In genomic region chr3:57826952-57827723, GRCh38 we compare ENCODE assay signal across 19 cellular contexts.
DNase-seq lines count a peak whose midpoint lies in the region; ATAC-seq, FAIRE-seq and TF ChIP-seq lines count a peak whose summit lies in the region.
"Had no signal": no experiment of that assay in that cellular context is flagged by ENCODE, and none has a peak within 500 bp of the region (broad histone marks: within the 10 kb centered on the region; RNA-seq: fewer than 3 reads in every experiment).

No MANE protein-coding gene starts in this region.

- H3K36me3 ChIP-seq in astrocyte (ENCODE audit: insufficient read depth, low read length) (no peaks in the 10 kb centered on the region), lower lobe of right lung (peaks cover 6% of the 10 kb centered on the region)
- H3K36me3 ChIP-seq: brain microvascular endothelial cell, MG63 had no signal

- ATAC-seq in lower lobe of right lung = peak; percentile 47 to 81
- ATAC-seq in GM21367 (IDR thresholded peaks at IDR 0.05; ENCODE audit: unreplicated experiment) = no peak
- no peak for ATAC-seq in HG02571 (IDR thresholded peaks at IDR 0.05; ENCODE audit: unreplicated experiment)

- H3K9me3 Mint-ChIP-seq in astrocyte (ENCODE audit: unreplicated experiment) (no peaks in the 10 kb centered on the region), type B pancreatic cell (no peaks in the 10 kb centered on the region)
- H3K9me3 Mint-ChIP-seq: activated naive CD8-positive, alpha-beta T cell treated with anti-CD3 and anti-CD28 coated beads for 36 hours; dendritic cell treated with granulocyte-macrophage colony-stimulating factor and Interleukin-4, amounts not matched to agents 40 ng/mL and 50 ng/mL, for 4 days had no signal

- H3K4me3 ChIP-seq in astrocyte (ENCODE audit: insufficient read depth, low read depth, low read length) = no peak overlapping the region
- no peak overlapping the region for H3K4me3 ChIP-seq in lower lobe of right lung
- H3K4me3 ChIP-seq: MG63, psoas muscle, SK-N-MC had no signal

- H3K4me1 Mint-ChIP-seq in astrocyte (ENCODE audit: low read depth, unreplicated experiment) (peaks cover 30% of the 10 kb centered on the region), type B pancreatic cell (ENCODE audit: unreplicated experiment) (peaks cover 41% of the 10 kb centered on the region)

- FAIRE-seq in astrocyte (lab: Jason Lieb, UNC) = peak; percentile 13

- H3K27me3 Mint-ChIP-seq in astrocyte (ENCODE audit: low read depth, unreplicated experiment) (no peaks in the 10 kb centered on the region), type B pancreatic cell (no peaks in the 10 kb centered on the region)
- H3K27me3 Mint-ChIP-seq: activated naive CD8-positive, alpha-beta T cell treated with anti-CD3 and anti-CD28 coated beads for 36 hours; dendritic cell treated with granulocyte-macrophage colony-stimulating factor and Interleukin-4, amounts not matched to agents 40 ng/mL and 50 ng/mL, for 4 days had no signal

- no peaks in the 10 kb centered on the region for H3K4me1 ChIP-seq in astrocyte (ENCODE audit: insufficient read depth, low read length)
- H3K4me1 ChIP-seq in lower lobe of right lung = peaks cover 14% of the 10 kb centered on the region

- H3K27ac ChIP-seq in astrocyte (ENCODE audit: low read depth, low read length) (no peak overlapping the region), lower lobe of right lung (no peak overlapping the region)
- H3K27ac ChIP-seq: brain microvascular endothelial cell, psoas muscle, SK-N-MC had no signal

- H3K4me2 ChIP-seq in astrocyte (ENCODE audit: low read length) = no peak overlapping the region

- H3K4me3 Mint-ChIP-seq in astrocyte (ENCODE audit: unreplicated experiment) (no peak overlapping the region), type B pancreatic cell (no peak overlapping the region)
- H3K4me3 Mint-ChIP-seq: activated naive CD8-positive, alpha-beta T cell treated with anti-CD3 and anti-CD28 coated beads for 36 hours; dendritic cell treated with granulocyte-macrophage colony-stimulating factor and Interleukin-4, amounts not matched to agents 40 ng/mL and 50 ng/mL, for 4 days had no signal

- H2AFZ ChIP-seq in astrocyte (ENCODE audit: low read depth, low read length) = no peak overlapping the region

- DNase-seq in HT-29 (ENCODE audit: low spot score) = peak; percentile 38
- DNase-seq in astrocyte (ENCODE audit: low read depth) = no peak
- DNase-seq in lower lobe of right lung = no peak
- DNase-seq in type B pancreatic cell (ENCODE audit: extremely low spot score, unreplicated experiment) = no peak
- no peak for DNase-seq in middle frontal gyrus (ENCODE audit: extremely low spot score, low spot score)
- DNase-seq: activated naive CD8-positive, alpha-beta T cell treated with anti-CD3 and anti-CD28 coated beads for 36 hours; brain microvascular endothelial cell; EL; GOT3; MG63; NCI-H1694; NCI-H345; psoas muscle; substantia nigra; T-helper 9 cell had no signal

- H3K36me3 Mint-ChIP-seq in astrocyte (ENCODE audit: low read depth, unreplicated experiment) (no peaks in the 10 kb centered on the region), type B pancreatic cell (peaks cover 10% of the 10 kb centered on the region)

- no peaks in the 10 kb centered on the region for H3K9me3 ChIP-seq in astrocyte (ENCODE audit: insufficient read depth, low read depth, low read length)
- no peaks in the 10 kb centered on the region for H3K9me3 ChIP-seq in lower lobe of right lung
- H3K9me3 ChIP-seq: MG63, psoas muscle had no signal

- H3K27ac Mint-ChIP-seq in astrocyte (ENCODE audit: unreplicated experiment) = peak overlapping the region; percentile 31
- H3K27ac Mint-ChIP-seq in type B pancreatic cell = peak overlapping the region; percentile 5
- H3K27ac Mint-ChIP-seq: activated naive CD8-positive, alpha-beta T cell treated with anti-CD3 and anti-CD28 coated beads for 36 hours; dendritic cell treated with granulocyte-macrophage colony-stimulating factor and Interleukin-4, amounts not matched to agents 40 ng/mL and 50 ng/mL, for 4 days had no signal

- H4K20me1 ChIP-seq in astrocyte (ENCODE audit: insufficient read depth, low read length) = peaks cover 52% of the 10 kb centered on the region

- H3K9ac ChIP-seq in astrocyte (ENCODE audit: low read length) = no peak overlapping the region

- H3K79me2 ChIP-seq in astrocyte (ENCODE audit: insufficient read depth, low read length) = peaks cover 54% of the 10 kb centered on the region

- no peaks in the 10 kb centered on the region for H3K27me3 ChIP-seq in astrocyte (ENCODE audit: insufficient read depth, low read length)
- no peaks in the 10 kb centered on the region for H3K27me3 ChIP-seq in lower lobe of right lung (ENCODE audit: low read depth)
- H3K27me3 ChIP-seq: brain microvascular endothelial cell, MG63 had no signal

- intact Hi-C loops in lower lobe of right lung (cut with DNase I) = no loop called here

- TF ChIP-seq CTCF in astrocyte (IDR thresholded peaks at IDR 0.05; ENCODE audit: insufficient read depth, low read depth, low read length) (no peak), lower lobe of right lung (IDR thresholded peaks at IDR 0.05) (no peak), type B pancreatic cell (conservative IDR thresholded peaks at IDR 0.05) (no peak)

Comparison
In these comparisons a context has a peak if more than half of its experiments do, and no peak if none do; other contexts are left out.
1. ATAC-seq: peak in lower lobe of right lung (2 of 2); none in GM21367 (single experiment) and HG02571 (single experiment).